Comparison of ENCODE assay signal across 9 cellular contexts in genomic region chr14:63493246-63493645, GRCh38. TPM values are rescaled to one million over a fixed set of nuclear protein-coding genes. Genes with fewer than 3 reads are reported as not detected.
A peak's percentile ranks its signal among the peaks of the same experiment; 100 is the strongest.
DNase-seq lines count a peak whose midpoint lies in the region; ATAC-seq lines count a peak whose summit lies in the region.
"Had no signal": no experiment of that assay in that cellular context is flagged by ENCODE, and none has a peak within 500 bp of the region (broad histone marks: within the 10 kb centered on the region; RNA-seq: fewer than 3 reads in every experiment).

No MANE protein-coding gene starts in this region.

- no peaks in the 10 kb centered on the region for H3K27me3 ChIP-seq in esophagus (ENCODE audit: control insufficient read depth in 1 of 2, insufficient read depth in 2 of 2, low read length in 2 of 2)
- no peaks in the 10 kb centered on the region for H3K27me3 ChIP-seq in skeletal muscle tissue (ENCODE audit: control insufficient read depth in 3 of 3, insufficient read depth in 3 of 3, low read length in 3 of 3)
- H3K27me3 ChIP-seq: gastrocnemius medialis had no signal

- ATAC-seq in GM18511 (IDR thresholded peaks at IDR 0.05; ENCODE audit: unreplicated experiment), result no peak

- no peaks in the 10 kb centered on the region for H3K9me3 ChIP-seq in esophagus (ENCODE audit: control insufficient read depth in 2 of 2, insufficient read depth in 1 of 2, low read depth in 1 of 2, low read length in 1 of 2)
- no peaks in the 10 kb centered on the region for H3K9me3 ChIP-seq in skeletal muscle tissue (ENCODE audit: control insufficient read depth in 3 of 3, low read length in 3 of 3)
- H3K9me3 ChIP-seq: gastrocnemius medialis had no signal

- H3K4me3 ChIP-seq in esophagus (ENCODE audit: low read depth in 1 of 2, low read length in 2 of 2) (no peak overlapping the region), skeletal muscle tissue (ENCODE audit: low read length in 3 of 3) (peak overlapping the region in 2 of 3 donors; percentile 4 to 6)
- H3K4me3 ChIP-seq: gastrocnemius medialis had no signal

- H3K9ac ChIP-seq in skeletal muscle tissue (ENCODE audit: low read depth in 1 of 3, low read length in 3 of 3), result no peak overlapping the region

- peak; percentile 15 for DNase-seq in NCI-H2029 (lab: John Stamatoyannopoulos, UW)
- DNase-seq in NCI-H2029 treated with DMSO at 0.1 percent for 48 hours (lab: John Stamatoyannopoulos, UW), result no peak
- peak; percentile 77 for DNase-seq in NCI-H82 (lab: John Stamatoyannopoulos, UW)
- no peak for DNase-seq in GM19240 (ENCODE audit: insufficient read length, low spot score)
- DNase-seq in SKM-1 treated with dmso at 0.1 percent for 144 hours (lab: John Stamatoyannopoulos, UW; ENCODE audit: unreplicated experiment), result no peak
- DNase-seq: gastrocnemius medialis had no signal

- H3K27ac ChIP-seq in esophagus (ENCODE audit: low read depth in 2 of 2, low read length in 1 of 2), result peak overlapping the region; percentile 55 to 63
- H3K27ac ChIP-seq in skeletal muscle tissue (ENCODE audit: low read depth, low read length), result no peak overlapping the region

- H3K4me1 ChIP-seq in esophagus (ENCODE audit: control insufficient read depth in 2 of 2, insufficient read depth in 2 of 2, low read length in 1 of 2), result peaks cover 0 to 3% of the 10 kb centered on the region in 2 donors
- H3K4me1 ChIP-seq in skeletal muscle tissue (ENCODE audit: control insufficient read depth in 3 of 3, insufficient read depth in 3 of 3, low read length in 3 of 3), result peaks cover 27 to 37% (median 29%) of the 10 kb centered on the region in 3 donors

- 75 to 86% methylated on average over 7 of the region's 7 CpGs for WGBS in esophagus, 2 donors

- H3K36me3 ChIP-seq in esophagus (ENCODE audit: control insufficient read depth in 2 of 2, insufficient read depth in 2 of 2, low read length in 1 of 2) (no peaks in the 10 kb centered on the region), skeletal muscle tissue (ENCODE audit: control insufficient read depth in 3 of 3, insufficient read depth in 3 of 3, low read length in 3 of 3) (no peaks in the 10 kb centered on the region)
- H3K36me3 ChIP-seq: gastrocnemius medialis had no signal

RNA-seq across cellular contexts. Expression of gene PPP2R5E, which starts 49.9 kb away (rescaled TPM):
- 10 to 100 TPM; 10.9 to 13.0 TPM for polyA plus RNA-seq in esophagus
- total RNA-seq in skeletal muscle tissue, result 11.0 TPM

Comparison
In these comparisons a context has a peak if more than half of its experiments do, and no peak if none do; other contexts are left out.
1. DNase-seq: peak in NCI-H2029 (single experiment) and NCI-H82 (single experiment); none in NCI-H2029 treated with DMSO at 0.1 percent for 48 hours (single experiment), GM19240 (single experiment) and SKM-1 treated with dmso at 0.1 percent for 144 hours (single experiment).
2. H3K4me3 ChIP-seq: peak in skeletal muscle tissue (2 of 3); none in esophagus (0 of 2).